ENCODE assay signal across 8 cellular contexts in the genomic region with DNA sequence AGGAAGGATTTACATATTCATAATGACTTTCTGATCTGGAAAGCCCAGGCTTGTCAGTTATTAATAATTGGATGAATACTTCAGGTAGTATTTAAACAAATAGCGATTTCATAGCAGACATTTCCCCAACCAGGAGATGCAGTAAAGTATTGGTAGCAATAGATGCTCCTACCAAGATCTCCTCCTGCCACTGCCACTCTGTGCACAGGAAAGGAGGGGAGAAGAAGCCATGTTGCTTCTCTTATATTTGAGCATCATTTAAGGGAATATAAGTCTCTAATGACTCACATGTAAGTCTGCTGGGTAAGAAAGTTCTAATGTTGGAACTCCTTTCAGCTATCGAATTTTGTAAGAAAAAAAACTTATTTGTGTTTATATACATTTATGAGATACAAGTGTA. TPM values are rescaled to one million over a fixed set of nuclear protein-coding genes. Genes with fewer than 3 reads are reported as not detected.
DNase-seq lines count a peak whose midpoint lies in the region; ATAC-seq and TF ChIP-seq lines count a peak whose summit lies in the region.

No MANE protein-coding gene starts in this region.

- peaks cover 40 to 56% of the 10 kb centered on the region in 2 donors for H3K4me1 Mint-ChIP-seq in effector memory CD8-positive, alpha-beta T cell (ENCODE audit: low read depth in 2 of 2)
- H3K4me1 Mint-ChIP-seq in WTC11, result peaks cover 60% of the 10 kb centered on the region

- peak overlapping the region; percentile 97 for H3K27ac ChIP-seq in DND-41 (ENCODE audit: low read length)
- peak overlapping the region; percentile 68 for H3K27ac ChIP-seq in OCI-LY3 (ENCODE audit: low read length)

- peak; percentile 28 for ATAC-seq in DND-41 (ENCODE audit: insufficient read depth, low read depth)
- peak; percentile 17 for ATAC-seq in effector memory CD8-positive, alpha-beta T cell (replicated peaks)
- ATAC-seq in GM21576 (IDR thresholded peaks at IDR 0.05; ENCODE audit: unreplicated experiment), result no peak
- ATAC-seq in HG03469 (IDR thresholded peaks at IDR 0.05; ENCODE audit: unreplicated experiment), result no peak
- ATAC-seq in WTC11, result no peak

- DNase-seq in DND-41 (peak; percentile 37), retinal pigment epithelial cell (ENCODE audit: low read depth) (no peak), NCI-H2081 treated with DMSO at 0.1 percent for 48 hours (lab: John Stamatoyannopoulos, UW) (no peak), WTC11 (ENCODE audit: low spot score) (no peak)
- DNase-seq in effector memory CD8-positive, alpha-beta T cell, result no peak

- H3K36me3 ChIP-seq in DND-41 (ENCODE audit: insufficient read depth, low read length) (peaks cover 8% of the 10 kb centered on the region), OCI-LY3 (replicated peaks; ENCODE audit: low read depth, low read length) (peaks cover 22% of the 10 kb centered on the region)

- H3K9ac ChIP-seq in DND-41 (ENCODE audit: low read depth, low read length) (peak overlapping the region; percentile 82), OCI-LY3 (ENCODE audit: low read length) (peak overlapping the region; percentile 85)

- H3K9me3 ChIP-seq in DND-41 (ENCODE audit: insufficient read depth, low read length, severe bottlenecking) (no peaks in the 10 kb centered on the region), OCI-LY3 (ENCODE audit: insufficient read depth, low read length) (0 out of 2 replicates have a peak, but pooled peaks cover 4% of the 10 kb centered on the region)

- POLR2A ChIA-PET in WTC11 (lab: Charles Lee), result no interaction called here

- no peaks in the 10 kb centered on the region for H4K20me1 ChIP-seq in DND-41 (ENCODE audit: insufficient read depth, low read length)
- H4K20me1 ChIP-seq in OCI-LY3 (ENCODE audit: insufficient read depth, low read length), result no peaks in the 10 kb centered on the region

- H2AFZ ChIP-seq in DND-41 (ENCODE audit: low read depth, low read length) (peak overlapping the region; percentile 55; the same call in 1 of the 2 replicates), OCI-LY3 (ENCODE audit: low read depth, low read length) (peak overlapping the region; percentile 52)

- H3K79me2 ChIP-seq in DND-41 (ENCODE audit: insufficient read depth, low read length) (peaks cover 52% of the 10 kb centered on the region), OCI-LY3 (ENCODE audit: low read length) (peaks cover 45% of the 10 kb centered on the region)

- H3K4me2 ChIP-seq in DND-41 (ENCODE audit: insufficient read depth, low read length) (peak overlapping the region; percentile 62), OCI-LY3 (ENCODE audit: low read length) (peak overlapping the region; percentile 80)

- H3K4me3 Mint-ChIP-seq in effector memory CD8-positive, alpha-beta T cell, result peak overlapping the region; percentile 91 to 92
- H3K4me3 Mint-ChIP-seq in WTC11, result no peak overlapping the region

- CTCF ChIA-PET in WTC11 (lab: Charles Lee), result no interaction called here

- peaks cover 39% of the 10 kb centered on the region for H3K4me1 ChIP-seq in DND-41 (ENCODE audit: insufficient read depth, low read length)
- H3K4me1 ChIP-seq in OCI-LY3 (ENCODE audit: low read length), result peaks cover 51% of the 10 kb centered on the region

- H3K27me3 ChIP-seq in DND-41 (ENCODE audit: insufficient read depth, low read length, poor library complexity) (no peaks in the 10 kb centered on the region), OCI-LY3 (ENCODE audit: low read depth, low read length) (no peaks in the 10 kb centered on the region)

- peak overlapping the region; percentile 64 to 69; a peak in 3 of 4 replicates for H3K4me3 ChIP-seq in DND-41 (ENCODE audit: low read depth in 1 of 2, low read length in 2 of 2)
- H3K4me3 ChIP-seq in OCI-LY3 (ENCODE audit: low read length), result peak overlapping the region; percentile 77
- H3K4me3 ChIP-seq in retinal pigment epithelial cell (ENCODE audit: low read length), result peak overlapping the region; percentile 37

- H3K27me3 Mint-ChIP-seq in effector memory CD8-positive, alpha-beta T cell, result no peaks in the 10 kb centered on the region
- H3K27me3 Mint-ChIP-seq in WTC11 (ENCODE audit: low read depth), result peaks cover 61% of the 10 kb centered on the region

- TF ChIP-seq CTCF in DND-41 (IDR thresholded peaks at IDR 0.05; ENCODE audit: borderline replicate concordance, extremely low read depth, low read length, poor library complexity, severe bottlenecking), result no peak
- TF ChIP-seq CTCF in OCI-LY3 (IDR thresholded peaks at IDR 0.05; ENCODE audit: low read depth, low read length), result no peak
- TF ChIP-seq CTCF in retinal pigment epithelial cell (conservative IDR thresholded peaks at IDR 0.05; ENCODE audit: low read depth, low read length), result no peak
- TF ChIP-seq CTCF in WTC11 (IDR thresholded peaks at IDR 0.05), result no peak

- H3K36me3 Mint-ChIP-seq in effector memory CD8-positive, alpha-beta T cell (ENCODE audit: insufficient read depth), result peaks cover 34% of the 10 kb centered on the region
- no peaks in the 10 kb centered on the region for H3K36me3 Mint-ChIP-seq in WTC11

- H3K27ac Mint-ChIP-seq in effector memory CD8-positive, alpha-beta T cell, result peak overlapping the region; percentile 91 to 93
- no peak overlapping the region for H3K27ac Mint-ChIP-seq in WTC11

- H3K9me3 Mint-ChIP-seq in effector memory CD8-positive, alpha-beta T cell, result no peaks in the 10 kb centered on the region
- H3K9me3 Mint-ChIP-seq in WTC11, result no peaks in the 10 kb centered on the region

TF ChIP-seq in WTC11, 78 proteins besides CTCF, POLR2A, EP300 and RAD21:
- no peak for TF ChIP-seq SMAD4 (CRISPR knock-in tag; IDR thresholded peaks at IDR 0.05)
- no peak for TF ChIP-seq ZNF416 (CRISPR knock-in tag; IDR thresholded peaks at IDR 0.05)
- TF ChIP-seq, protein P1, sequence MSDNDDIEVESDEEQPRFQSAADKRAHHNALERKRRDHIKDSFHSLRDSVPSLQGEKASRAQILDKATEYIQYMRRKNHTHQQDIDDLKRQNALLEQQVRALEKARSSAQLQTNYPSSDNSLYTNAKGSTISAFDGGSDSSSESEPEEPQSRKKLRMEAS (CRISPR knock-in tag; IDR thresholded peaks at IDR 0.05), result no peak
- TF ChIP-seq NFATC4 (CRISPR knock-in tag; IDR thresholded peaks at IDR 0.05), result no peak
- no peak for TF ChIP-seq ZNF396 (CRISPR knock-in tag; IDR thresholded peaks at IDR 0.05; ENCODE audit: borderline replicate concordance)
- TF ChIP-seq, protein P2, sequence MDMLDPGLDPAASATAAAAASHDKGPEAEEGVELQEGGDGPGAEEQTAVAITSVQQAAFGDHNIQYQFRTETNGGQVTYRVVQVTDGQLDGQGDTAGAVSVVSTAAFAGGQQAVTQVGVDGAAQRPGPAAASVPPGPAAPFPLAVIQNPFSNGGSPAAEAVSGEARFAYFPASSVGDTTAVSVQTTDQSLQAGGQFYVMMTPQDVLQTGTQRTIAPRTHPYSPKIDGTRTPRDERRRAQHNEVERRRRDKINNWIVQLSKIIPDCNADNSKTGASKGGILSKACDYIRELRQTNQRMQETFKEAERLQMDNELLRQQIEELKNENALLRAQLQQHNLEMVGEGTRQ (CRISPR knock-in tag; IDR thresholded peaks at IDR 0.05), result no peak

RNA-seq across cellular contexts. Expression of a gene that starts 0.4 kb away (rescaled TPM):
- total RNA-seq in WTC11 (2021), result 2.0 to 3.2 TPM (median 2.9 TPM) in 3 replicates

Comparison
In these comparisons a context has a peak if more than half of its experiments do, and no peak if none do; other contexts are left out.
1. ATAC-seq: peak in DND-41 (single experiment) and effector memory CD8-positive, alpha-beta T cell (single experiment); none in GM21576 (single experiment), HG03469 (single experiment) and WTC11 (single experiment).
2. Peak in every context shown above with its lines, with median percentiles within 50 percentile points of each other: H3K4me3 ChIP-seq.